Comparison of ENCODE assay signal across 9 cellular contexts in genomic region chr10:98269435-98269912, GRCh38. TPM values are rescaled to one million over a fixed set of nuclear protein-coding genes. Genes with fewer than 3 reads are reported as not detected.
A peak's percentile ranks its signal among the peaks of the same experiment; 100 is the strongest.
DNase-seq lines count a peak whose midpoint lies in the region; ATAC-seq, FAIRE-seq and TF ChIP-seq lines count a peak whose summit lies in the region.
"Had no signal": no experiment of that assay in that cellular context is flagged by ENCODE, and none has a peak within 500 bp of the region (broad histone marks: within the 10 kb centered on the region; RNA-seq: fewer than 3 reads in every experiment).

No MANE protein-coding gene starts in this region.

- POLR2A ChIA-PET in naive thymus-derived CD4-positive, alpha-beta T cell (lab: Charles Lee): no interaction called here

- intact Hi-C loops in left lung (cut with DNase I): no loop called here
- intact Hi-C loops in naive thymus-derived CD4-positive, alpha-beta T cell (cut with micrococcal nuclease): no loop called here

- H3K4me3 Mint-ChIP-seq in naive thymus-derived CD4-positive, alpha-beta T cell: peak overlapping the region in 4 of 10 donors; percentile 61 to 77 (median 64)

- H3K4me3 ChIP-seq in cardiac fibroblast (replicated peaks in 1 of 2; ENCODE audit: low read depth in 2 of 2, low read length in 2 of 2) (no peak overlapping the region), left lung (no peak overlapping the region)
- H3K4me3 ChIP-seq in naive thymus-derived CD4-positive, alpha-beta T cell (ENCODE audit: low read length): no peak overlapping the region

- CTCF ChIA-PET in naive thymus-derived CD4-positive, alpha-beta T cell (lab: Charles Lee): no interaction called here

- no peaks in the 10 kb centered on the region for H3K36me3 Mint-ChIP-seq in naive thymus-derived CD4-positive, alpha-beta T cell
- H3K36me3 Mint-ChIP-seq: CD4-positive, CD25-positive, alpha-beta regulatory T cell had no signal

- no peaks in the 10 kb centered on the region for H3K36me3 ChIP-seq in left lung
- H3K36me3 ChIP-seq in naive thymus-derived CD4-positive, alpha-beta T cell (ENCODE audit: control insufficient read depth in 2 of 3, insufficient read depth in 3 of 3, low read length in 3 of 3): no peaks in the 10 kb centered on the region

- peak; percentile 9 for DNase-seq in NCI-H2196 (lab: John Stamatoyannopoulos, UW; ENCODE audit: unreplicated experiment)
- no peak for DNase-seq in NCI-H2196 treated with DMSO at 0.1 percent for 48 hours (lab: John Stamatoyannopoulos, UW; ENCODE audit: unreplicated experiment)
- peak; percentile 90 to 91 for DNase-seq in cardiac fibroblast (ENCODE audit: low read depth in 2 of 2)
- DNase-seq in left lung: peak in 1 of 2 donors; percentile 82
- peak; percentile 97 for DNase-seq in urothelium cell line (ENCODE audit: low spot score)
- no peak for DNase-seq in activated CD4-positive, alpha-beta T cell treated with anti-CD3 and anti-CD28 coated beads for 1 hour
- DNase-seq in naive thymus-derived CD4-positive, alpha-beta T cell: no peak
- DNase-seq: CD4-positive, CD25-positive, alpha-beta regulatory T cell had no signal

- H3K27ac Mint-ChIP-seq in naive thymus-derived CD4-positive, alpha-beta T cell: no peak overlapping the region
- H3K27ac Mint-ChIP-seq: CD4-positive, CD25-positive, alpha-beta regulatory T cell had no signal

- H3K4me1 Mint-ChIP-seq in naive thymus-derived CD4-positive, alpha-beta T cell: peaks cover 0 to 17% (median 6%) of the 10 kb centered on the region in 7 donors

- no peaks in the 10 kb centered on the region for H3K9me3 Mint-ChIP-seq in naive thymus-derived CD4-positive, alpha-beta T cell

- no peak for TF ChIP-seq CTCF in cardiac fibroblast (IDR thresholded peaks at IDR 0.05; ENCODE audit: low read depth, low read length)
- TF ChIP-seq CTCF in left lung (IDR thresholded peaks at IDR 0.05): no peak

- no peaks in the 10 kb centered on the region for H3K9me3 ChIP-seq in left lung
- H3K9me3 ChIP-seq in naive thymus-derived CD4-positive, alpha-beta T cell (ENCODE audit: control insufficient read depth in 2 of 3, low read length in 3 of 3): no peaks in the 10 kb centered on the region

- peak overlapping the region in 1 of 2 donors; percentile 3 for H3K27ac ChIP-seq in left lung
- no peak overlapping the region for H3K27ac ChIP-seq in naive thymus-derived CD4-positive, alpha-beta T cell (ENCODE audit: low read depth, low read length)

- peak; percentile 84 for ATAC-seq in left lung
- no peak for ATAC-seq in HG03108 (IDR thresholded peaks at IDR 0.05; ENCODE audit: unreplicated experiment)
- ATAC-seq in naive thymus-derived CD4-positive, alpha-beta T cell: no peak

- H3K27me3 Mint-ChIP-seq in naive thymus-derived CD4-positive, alpha-beta T cell: peaks cover 43 to 71% (median 56%) of the 10 kb centered on the region in 5 donors

- H3K27me3 ChIP-seq in left lung: peaks cover 0 to 33% of the 10 kb centered on the region in 2 donors
- H3K27me3 ChIP-seq in naive thymus-derived CD4-positive, alpha-beta T cell (ENCODE audit: control insufficient read depth in 2 of 2, insufficient read depth in 2 of 2, low read length in 2 of 2): peaks cover 0 to 9% of the 10 kb centered on the region in 2 donors

- H3K4me1 ChIP-seq in left lung: peaks cover 15 to 22% of the 10 kb centered on the region in 2 donors
- no peaks in the 10 kb centered on the region for H3K4me1 ChIP-seq in naive thymus-derived CD4-positive, alpha-beta T cell (ENCODE audit: control insufficient read depth in 2 of 2, insufficient read depth in 2 of 2, low read length in 2 of 2)

- FAIRE-seq in urothelium cell line (lab: Jason Lieb, UNC): peak; percentile 96

RNA-seq across cellular contexts. Expression of gene LOXL4, which starts 1.5 kb away (rescaled TPM):
- 1 to 10 TPM; 2.5 to 5.4 TPM for total RNA-seq in left lung
- total RNA-seq in naive thymus-derived CD4-positive, alpha-beta T cell: not detected
- not detected for polyA plus RNA-seq in naive thymus-derived CD4-positive, alpha-beta T cell
- total RNA-seq: CD4-positive, CD25-positive, alpha-beta regulatory T cell had no signal

Comparison
In these comparisons a context has a peak if more than half of its experiments do, and no peak if none do; other contexts are left out.
1. DNase-seq: peak in NCI-H2196 (single experiment), cardiac fibroblast (2 of 2) and urothelium cell line (single experiment); none in NCI-H2196 treated with DMSO at 0.1 percent for 48 hours (single experiment), activated CD4-positive, alpha-beta T cell treated with anti-CD3 and anti-CD28 coated beads for 1 hour (single experiment) and naive thymus-derived CD4-positive, alpha-beta T cell (0 of 9).